ENCODE assay signal across 24 cellular contexts in genomic region chr7:8220376-8221106, GRCh38. TPM values are rescaled to one million over a fixed set of nuclear protein-coding genes. Genes with fewer than 3 reads are reported as not detected.
DNase-seq lines count a peak whose midpoint lies in the region; ATAC-seq and TF ChIP-seq lines count a peak whose summit lies in the region.
"Had no signal": no experiment of that assay in that cellular context is flagged by ENCODE, and none has a peak within 500 bp of the region (broad histone marks: within the 10 kb centered on the region; RNA-seq: fewer than 3 reads in every experiment).

No MANE protein-coding gene starts in this region.

- no peaks in the 10 kb centered on the region for H3K27me3 ChIP-seq in right atrium auricular region
- no peaks in the 10 kb centered on the region for H3K27me3 ChIP-seq in HUES64 (ENCODE audit: insufficient read depth, low read length)
- no peaks in the 10 kb centered on the region for H3K27me3 ChIP-seq in iPS-20b (ENCODE audit: insufficient read depth, low read length)

- ATAC-seq in Right ventricle myocardium inferior (peak; percentile 26), HG02840 (IDR thresholded peaks at IDR 0.05; ENCODE audit: low FRiP score, unreplicated experiment) (no peak), HG03175 (IDR thresholded peaks at IDR 0.05; ENCODE audit: unreplicated experiment) (no peak)
- ATAC-seq: CD8-positive, alpha-beta T cell; SK-N-SH treated with all-trans-retinoic acid at 6 μM for 48 hours had no signal

- H3K27ac ChIP-seq in right atrium auricular region (no peak overlapping the region), HUES64 (ENCODE audit: low read depth, low read length) (peak overlapping the region; percentile 60), iPS-20b (ENCODE audit: low read length) (peak overlapping the region; percentile 2)
- H3K27ac ChIP-seq: PC-9, RWPE1 had no signal

- no peak overlapping the region for H3K4me3 ChIP-seq in right atrium auricular region
- no peak overlapping the region for H3K4me3 ChIP-seq in HUES64 (ENCODE audit: low read length)
- no peak overlapping the region for H3K4me3 ChIP-seq in iPS-20b (ENCODE audit: low read length)
- H3K4me3 ChIP-seq: PC-9 had no signal

- 0 out of 2 replicates have a peak overlapping the region, but pooled peaks have one; percentile 41 for H3K9ac ChIP-seq in HUES64 (ENCODE audit: low read depth, low read length)
- H3K9ac ChIP-seq in iPS-20b (ENCODE audit: low read depth, low read length), result peak overlapping the region; percentile 57; the same call in 1 of the 2 replicates

- intact Hi-C loops in Right ventricle myocardium inferior (cut with DNase I), result no loop called here

- peaks cover 18% of the 10 kb centered on the region for H3K36me3 ChIP-seq in right atrium auricular region
- no peaks in the 10 kb centered on the region for H3K36me3 ChIP-seq in HUES64 (ENCODE audit: insufficient read depth, low read length)
- no peaks in the 10 kb centered on the region for H3K36me3 ChIP-seq in iPS-20b (ENCODE audit: insufficient read depth, low read depth, low read length)

- WGBS in HUES64, result 82% methylated on average over 6 of the region's 7 CpGs

- DNase-seq in Right ventricle myocardium inferior (ENCODE audit: missing footprints) (no peak), right atrium auricular region (ENCODE audit: low spot score) (no peak), putamen (ENCODE audit: low spot score) (peak; percentile 70), middle frontal gyrus (ENCODE audit: extremely low spot score, low spot score) (no peak)
- DNase-seq: 8988T; AML-193; C1 segment of cervical spinal cord; CD8-positive, alpha-beta T cell; DMS153; GOT3; KG1; NCI-H1092; NCI-H1436; NCI-H187 treated with DMSO at 0.1 percent for 48 hours; NCI-H2107; NCI-H446 treated with DMSO at 0.1 percent for 48 hours; PC-9 had no signal

- H3K4me1 ChIP-seq in right atrium auricular region, result peaks cover 0 to under 1% of the 10 kb centered on the region in 2 donors
- H3K4me1 ChIP-seq in HUES64 (ENCODE audit: insufficient read depth, low read length), result peaks cover 42% of the 10 kb centered on the region
- H3K4me1 ChIP-seq in iPS-20b (ENCODE audit: insufficient read depth, low read length), result peaks cover 34% of the 10 kb centered on the region

- TF ChIP-seq CTCF in right atrium auricular region (IDR thresholded peaks at IDR 0.05), result no peak

- H3K9me3 ChIP-seq in right atrium auricular region (no peaks in the 10 kb centered on the region), HUES64 (ENCODE audit: insufficient read depth, low read depth, low read length) (no peaks in the 10 kb centered on the region), iPS-20b (ENCODE audit: insufficient read depth, low read depth, low read length) (no peaks in the 10 kb centered on the region)

RNA-seq across cellular contexts. Expression of gene ICA1, which starts 41.4 kb away (rescaled TPM):
- total RNA-seq in Right ventricle myocardium inferior (44.3 TPM), right atrium auricular region (10 to 100 TPM; 39.4 to 51.8 TPM)
- 11.0 TPM for polyA plus RNA-seq in HUES64 (2013, experiment 1 of 2)
- polyA plus RNA-seq in HUES64 (2013, experiment 2 of 2), result 14.8 TPM
- polyA plus RNA-seq: AG04450 had no signal

Comparison
In these comparisons a context has a peak if more than half of its experiments do, and no peak if none do; other contexts are left out.
1. H3K27ac ChIP-seq: peak in HUES64 (single experiment) and iPS-20b (single experiment); none in right atrium auricular region (0 of 2).